ENCODE assay signal across 8 cellular contexts in genomic region chr22:37675930-37676571, GRCh38. TPM values are rescaled to one million over a fixed set of nuclear protein-coding genes. Genes with fewer than 3 reads are reported as not detected.
DNase-seq lines count a peak whose midpoint lies in the region; ATAC-seq and TF ChIP-seq lines count a peak whose summit lies in the region.

No MANE protein-coding gene starts in this region.

- H3K27ac Mint-ChIP-seq in activated T-helper 1 cell treated with anti-CD3 and anti-CD28 coated beads, Interleukin-12 subunit alpha, Interleukin-12 subunit beta, Interleukin-2, Interleukin-4 antibody, amounts not matched to agents 30 ng/mL and 10 ng/mL and 1 ng/mL, durations not matched to agents 14 hours and 24 hours and 36 hours, result peak overlapping the region; percentile 89

- H3K4me1 Mint-ChIP-seq in activated T-helper 1 cell treated with anti-CD3 and anti-CD28 coated beads, Interleukin-12 subunit alpha, Interleukin-12 subunit beta, Interleukin-2, Interleukin-4 antibody, amounts not matched to agents 30 ng/mL and 10 ng/mL and 1 ng/mL, durations not matched to agents 14 hours and 24 hours and 36 hours (ENCODE audit: low read depth), result peaks cover 49% of the 10 kb centered on the region

- peak; percentile 10 for DNase-seq in stimulated activated CD4-positive, alpha-beta T cell treated with anti-CD3 and anti-CD28 coated beads, Interleukin-12 subunit alpha, Interleukin-12 subunit beta, amount 100 ng/mL, for 4 hours
- no peak for DNase-seq in stimulated activated CD4-positive, alpha-beta T cell treated with anti-CD3 and anti-CD28 coated beads, Interleukin-4, amount 100 ng/mL, for 1 hour
- peak; percentile 12 for DNase-seq in activated T-helper 1 cell treated with anti-CD3 and anti-CD28 coated beads, Interleukin-12 subunit alpha, Interleukin-12 subunit beta, Interleukin-2, Interleukin-4 antibody, amounts not matched to agents 30 ng/mL and 10 ng/mL and 1 ng/mL, durations not matched to agents 14 hours and 24 hours and 36 hours (ENCODE audit: low spot score)
- DNase-seq in Right ventricle myocardium superior (peak; percentile 77), retinal pigment epithelial cell (ENCODE audit: low read depth) (no peak), SHP77 (lab: John Stamatoyannopoulos, UW) (no peak)

- H3K36me3 Mint-ChIP-seq in activated T-helper 1 cell treated with anti-CD3 and anti-CD28 coated beads, Interleukin-12 subunit alpha, Interleukin-12 subunit beta, Interleukin-2, Interleukin-4 antibody, amounts not matched to agents 30 ng/mL and 10 ng/mL and 1 ng/mL, durations not matched to agents 14 hours and 24 hours and 36 hours (ENCODE audit: low read depth), result peaks cover 9% of the 10 kb centered on the region

- intact Hi-C loops in activated T-helper 1 cell treated with anti-CD3 and anti-CD28 coated beads, Interleukin-12 subunit alpha, Interleukin-12 subunit beta, Interleukin-2, Interleukin-4 antibody, amounts not matched to agents 30 ng/mL and 10 ng/mL and 1 ng/mL, durations not matched to agents 14 hours and 24 hours and 36 hours (cut with micrococcal nuclease), result loop anchor here (1.0 to 5.0 kb wide), 5 partner anchors 70 to 505 kb away; partner anchors contain the start of genes GCAT, MFNG and PLA2G6
- intact Hi-C loops in Right ventricle myocardium superior (cut with DNase I), result no loop called here

- no peaks in the 10 kb centered on the region for H3K9me3 Mint-ChIP-seq in activated T-helper 1 cell treated with anti-CD3 and anti-CD28 coated beads, Interleukin-12 subunit alpha, Interleukin-12 subunit beta, Interleukin-2, Interleukin-4 antibody, amounts not matched to agents 30 ng/mL and 10 ng/mL and 1 ng/mL, durations not matched to agents 14 hours and 24 hours and 36 hours

- H3K27me3 Mint-ChIP-seq in activated T-helper 1 cell treated with anti-CD3 and anti-CD28 coated beads, Interleukin-12 subunit alpha, Interleukin-12 subunit beta, Interleukin-2, Interleukin-4 antibody, amounts not matched to agents 30 ng/mL and 10 ng/mL and 1 ng/mL, durations not matched to agents 14 hours and 24 hours and 36 hours (ENCODE audit: insufficient read depth), result no peaks in the 10 kb centered on the region

- ATAC-seq in Right ventricle myocardium superior (ENCODE audit: poor library complexity), result peak; percentile 54
- no peak for ATAC-seq in GM19328 (IDR thresholded peaks at IDR 0.05; ENCODE audit: unreplicated experiment)
- ATAC-seq in HG03457 (IDR thresholded peaks at IDR 0.05; ENCODE audit: unreplicated experiment), result no peak

- TF ChIP-seq CTCF in retinal pigment epithelial cell (conservative IDR thresholded peaks at IDR 0.05; ENCODE audit: low read depth, low read length), result no peak

- H3K4me3 ChIP-seq in retinal pigment epithelial cell (ENCODE audit: low read length), result peak overlapping the region; percentile 52

- H3K4me3 Mint-ChIP-seq in activated T-helper 1 cell treated with anti-CD3 and anti-CD28 coated beads, Interleukin-12 subunit alpha, Interleukin-12 subunit beta, Interleukin-2, Interleukin-4 antibody, amounts not matched to agents 30 ng/mL and 10 ng/mL and 1 ng/mL, durations not matched to agents 14 hours and 24 hours and 36 hours, result peak overlapping the region; percentile 82

RNA-seq across cellular contexts. Expression of gene LGALS1, which starts 0.6 kb away (rescaled TPM):
- 245 and 254 TPM in 2 replicates for total RNA-seq in activated T-helper 1 cell treated with anti-CD3 and anti-CD28 coated beads, Interleukin-12 subunit alpha, Interleukin-12 subunit beta, Interleukin-2, Interleukin-4 antibody, amounts not matched to agents 30 ng/mL and 10 ng/mL and 1 ng/mL, durations not matched to agents 14 hours and 24 hours and 36 hours
- total RNA-seq in Right ventricle myocardium superior, result 1,068 TPM

RNA-seq across cellular contexts. Expression of gene NOL12, which starts 10.1 kb away (rescaled TPM):
- total RNA-seq in activated T-helper 1 cell treated with anti-CD3 and anti-CD28 coated beads, Interleukin-12 subunit alpha, Interleukin-12 subunit beta, Interleukin-2, Interleukin-4 antibody, amounts not matched to agents 30 ng/mL and 10 ng/mL and 1 ng/mL, durations not matched to agents 14 hours and 24 hours and 36 hours, result 67.8 and 70.0 TPM in 2 replicates
- 14.3 TPM for total RNA-seq in Right ventricle myocardium superior

RNA-seq across cellular contexts. Expression of gene PDXP, which starts 17.5 kb away (rescaled TPM):
- 47.0 and 50.4 TPM in 2 replicates for total RNA-seq in activated T-helper 1 cell treated with anti-CD3 and anti-CD28 coated beads, Interleukin-12 subunit alpha, Interleukin-12 subunit beta, Interleukin-2, Interleukin-4 antibody, amounts not matched to agents 30 ng/mL and 10 ng/mL and 1 ng/mL, durations not matched to agents 14 hours and 24 hours and 36 hours
- total RNA-seq in Right ventricle myocardium superior, result 17.6 TPM

RNA-seq across cellular contexts. Expression of gene TRIOBP, which starts 20.8 kb away (rescaled TPM):
- 32.7 and 32.9 TPM in 2 replicates for total RNA-seq in activated T-helper 1 cell treated with anti-CD3 and anti-CD28 coated beads, Interleukin-12 subunit alpha, Interleukin-12 subunit beta, Interleukin-2, Interleukin-4 antibody, amounts not matched to agents 30 ng/mL and 10 ng/mL and 1 ng/mL, durations not matched to agents 14 hours and 24 hours and 36 hours
- total RNA-seq in Right ventricle myocardium superior, result 78.6 TPM

RNA-seq across cellular contexts. Expression of gene SH3BP1, which starts 36.6 kb away (rescaled TPM):
- total RNA-seq in activated T-helper 1 cell treated with anti-CD3 and anti-CD28 coated beads, Interleukin-12 subunit alpha, Interleukin-12 subunit beta, Interleukin-2, Interleukin-4 antibody, amounts not matched to agents 30 ng/mL and 10 ng/mL and 1 ng/mL, durations not matched to agents 14 hours and 24 hours and 36 hours, result 110 and 116 TPM in 2 replicates
- 1.9 TPM for total RNA-seq in Right ventricle myocardium superior

Comparison
In these comparisons a context has a peak if more than half of its experiments do, and no peak if none do; other contexts are left out.
1. DNase-seq: peak in stimulated activated CD4-positive, alpha-beta T cell treated with anti-CD3 and anti-CD28 coated beads, Interleukin-12 subunit alpha, Interleukin-12 subunit beta, amount 100 ng/mL, for 4 hours (single experiment), activated T-helper 1 cell treated with anti-CD3 and anti-CD28 coated beads, Interleukin-12 subunit alpha, Interleukin-12 subunit beta, Interleukin-2, Interleukin-4 antibody, amounts not matched to agents 30 ng/mL and 10 ng/mL and 1 ng/mL, durations not matched to agents 14 hours and 24 hours and 36 hours (single experiment) and Right ventricle myocardium superior (single experiment); none in stimulated activated CD4-positive, alpha-beta T cell treated with anti-CD3 and anti-CD28 coated beads, Interleukin-4, amount 100 ng/mL, for 1 hour (single experiment), retinal pigment epithelial cell (single experiment) and SHP77 (0 of 2).